ENCODE assay signal across 34 cellular contexts in the genomic region with DNA sequence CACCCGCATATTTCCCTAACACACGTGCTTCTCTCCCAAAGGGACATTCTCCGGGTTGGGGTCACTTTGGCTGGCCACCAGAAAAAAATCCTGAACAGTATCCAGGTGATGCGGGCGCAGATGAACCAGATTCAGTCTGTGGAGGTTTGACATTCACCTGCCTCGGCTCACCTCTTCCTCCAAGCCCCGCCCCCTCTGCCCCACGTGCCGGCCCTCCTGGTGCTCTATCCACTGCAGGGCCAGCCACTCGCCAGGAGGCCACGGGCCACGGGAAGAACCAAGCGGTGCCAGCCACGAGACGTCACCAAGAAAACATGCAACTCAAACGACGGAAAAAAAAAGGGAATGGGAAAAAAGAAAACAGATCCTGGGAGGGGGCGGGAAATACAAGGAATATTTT. TPM values are rescaled to one million over a fixed set of nuclear protein-coding genes. Genes with fewer than 3 reads are reported as not detected.
"Had no signal": no experiment of that assay in that cellular context is flagged by ENCODE, and none has a peak within 500 bp of the region (broad histone marks: within the 10 kb centered on the region; RNA-seq: fewer than 3 reads in every experiment).

No MANE protein-coding gene starts in this region.

- H3K9me3 ChIP-seq: adrenal gland, SJCRH30 had no signal

- H3K27me3 Mint-ChIP-seq: activated CD4-positive, alpha-beta T cell treated with anti-CD3 and anti-CD28 coated beads, Interleukin-2, amount 10 ng/mL, durations not matched to agents 24 days and 14 days had no signal

- H3K4me1 Mint-ChIP-seq: activated CD4-positive, alpha-beta T cell treated with anti-CD3 and anti-CD28 coated beads, Interleukin-2, amount 10 ng/mL, durations not matched to agents 24 days and 14 days had no signal

- H3K4me1 ChIP-seq: adrenal gland had no signal

- H3K27ac Mint-ChIP-seq: activated CD4-positive, alpha-beta T cell treated with anti-CD3 and anti-CD28 coated beads, Interleukin-2, amount 10 ng/mL, durations not matched to agents 24 days and 14 days; activated CD8-positive, alpha-beta T cell treated with anti-CD3 and anti-CD28 coated beads, Interleukin-2, amount 10 ng/mL, durations not matched to agents 7 days and 5 days; activated naive CD4-positive, alpha-beta T cell treated with anti-CD3 and anti-CD28 coated beads for 36 hours; activated naive CD4-positive, alpha-beta T cell treated with anti-CD3 and anti-CD28 coated beads, Interleukin-2, amount 50 U/mL, for 72 hours; activated T-helper 1 cell treated with anti-CD3 and anti-CD28 coated beads, Interleukin-12 subunit alpha, Interleukin-12 subunit beta, Interleukin-2, Interleukin-4 antibody, amounts not matched to agents 30 ng/mL and 10 ng/mL and 1 ng/mL, durations not matched to agents 14 hours and 24 hours and 36 hours had no signal

- H3K27ac ChIP-seq: adrenal gland, brain microvascular endothelial cell, SJCRH30, SK-N-MC had no signal

- H3K4me3 Mint-ChIP-seq: activated CD4-positive, alpha-beta T cell treated with anti-CD3 and anti-CD28 coated beads, Interleukin-2, amount 10 ng/mL, durations not matched to agents 24 days and 14 days; activated CD8-positive, alpha-beta T cell treated with anti-CD3 and anti-CD28 coated beads, Interleukin-2, amount 10 ng/mL, durations not matched to agents 7 days and 5 days; activated naive CD4-positive, alpha-beta T cell treated with anti-CD3 and anti-CD28 coated beads for 36 hours; activated T-cell treated with anti-CD3 and anti-CD28 coated beads, Interleukin-2, amount 50 U/mL, for 4 hours; activated T-helper 1 cell treated with anti-CD3 and anti-CD28 coated beads, Interleukin-12 subunit alpha, Interleukin-12 subunit beta, Interleukin-2, Interleukin-4 antibody, amounts not matched to agents 30 ng/mL and 10 ng/mL and 1 ng/mL, durations not matched to agents 14 hours and 24 hours and 36 hours had no signal

- ATAC-seq: activated CD8-positive, alpha-beta T cell treated with anti-CD3 and anti-CD28 coated beads, Interleukin-2, amount 10 ng/mL, durations not matched to agents 7 days and 5 days; activated naive CD4-positive, alpha-beta T cell treated with anti-CD3 and anti-CD28 coated beads, Interleukin-2, amount 50 U/mL, for 72 hours; activated T-cell treated with anti-CD3 and anti-CD28 coated beads, Interleukin-2, amount 50 U/mL, for 4 hours; Panc1 had no signal

- H3K27me3 ChIP-seq: adrenal gland, brain microvascular endothelial cell, SJCRH30 had no signal

- DNase-seq: activated CD4-positive, alpha-beta T cell treated with anti-CD3 and anti-CD28 coated beads, Interleukin-2, amount 10 ng/mL, durations not matched to agents 24 days and 14 days; activated CD4-positive, alpha-beta T cell treated with anti-CD3 and anti-CD28 coated beads, Interleukin-2, amount 50 U/mL, for 4 hours; activated CD8-positive, alpha-beta T cell treated with anti-CD3 and anti-CD28 coated beads, Interleukin-2, amount 10 ng/mL, durations not matched to agents 7 days and 5 days; activated gamma-delta T cell treated with Interleukin-2 at 50 U/mL for 16 hours; activated naive CD4-positive, alpha-beta T cell treated with anti-CD3 and anti-CD28 coated beads for 36 hours; activated T-cell treated with anti-CD3 and anti-CD28 coated beads, Interleukin-2, amount 50 U/mL, for 4 hours; adrenal gland; brain microvascular endothelial cell; central memory CD4-positive, alpha-beta T cell; Karpas-422; NCI-H1048; NCI-H1105 treated with DMSO at 0.1 percent for 48 hours; NCI-H1436; NCI-H1694; NCI-H1930; NCI-H2081 treated with DMSO at 0.1 percent for 48 hours; NCI-H226; NCI-H446 treated with DMSO at 0.1 percent for 48 hours; NCI-H524; NCI-H69; NCI-H82; SHP77; SJCRH30; T1000; WERI-Rb-1 had no signal

- H3K36me3 Mint-ChIP-seq: activated naive CD4-positive, alpha-beta T cell treated with anti-CD3 and anti-CD28 coated beads, Interleukin-2, amount 50 U/mL, for 72 hours had no signal

- H3K4me3 ChIP-seq: adrenal gland, SJCRH30, SK-N-MC had no signal

- H3K9me3 Mint-ChIP-seq: activated CD4-positive, alpha-beta T cell treated with anti-CD3 and anti-CD28 coated beads, Interleukin-2, amount 10 ng/mL, durations not matched to agents 24 days and 14 days; activated naive CD4-positive, alpha-beta T cell treated with anti-CD3 and anti-CD28 coated beads for 36 hours; activated naive CD4-positive, alpha-beta T cell treated with anti-CD3 and anti-CD28 coated beads, Interleukin-2, amount 50 U/mL, for 72 hours; activated T-cell treated with anti-CD3 and anti-CD28 coated beads, Interleukin-2, amount 50 U/mL, for 4 hours; activated T-helper 1 cell treated with anti-CD3 and anti-CD28 coated beads, Interleukin-12 subunit alpha, Interleukin-12 subunit beta, Interleukin-2, Interleukin-4 antibody, amounts not matched to agents 30 ng/mL and 10 ng/mL and 1 ng/mL, durations not matched to agents 14 hours and 24 hours and 36 hours had no signal

- H3K36me3 ChIP-seq: adrenal gland, brain microvascular endothelial cell, SJCRH30, WERI-Rb-1 had no signal

RNA-seq across cellular contexts. Expression of gene LACTBL1, which starts 59.2 kb away (rescaled TPM):
- total RNA-seq: activated CD4-positive, alpha-beta T cell treated with anti-CD3 and anti-CD28 coated beads, Interleukin-2, amount 10 ng/mL, durations not matched to agents 24 days and 14 days; activated CD8-positive, alpha-beta T cell treated with anti-CD3 and anti-CD28 coated beads, Interleukin-2, amount 10 ng/mL, durations not matched to agents 7 days and 5 days; activated naive CD4-positive, alpha-beta T cell treated with anti-CD3 and anti-CD28 coated beads for 36 hours; activated naive CD4-positive, alpha-beta T cell treated with anti-CD3 and anti-CD28 coated beads, Interleukin-2, amount 50 U/mL, for 72 hours; activated T-cell treated with anti-CD3 and anti-CD28 coated beads, Interleukin-2, amount 50 U/mL, for 4 hours; activated T-helper 1 cell treated with anti-CD3 and anti-CD28 coated beads, Interleukin-12 subunit alpha, Interleukin-12 subunit beta, Interleukin-2, Interleukin-4 antibody, amounts not matched to agents 30 ng/mL and 10 ng/mL and 1 ng/mL, durations not matched to agents 14 hours and 24 hours and 36 hours; adrenal gland; cerebellum; MCF 10A; RPMI7951; T-helper 1 cell treated with Interleukin-12 subunit alpha and Interleukin-12 subunit beta and Interleukin-4 antibody, amounts not matched to agents 30 ng/mL and 1 ng/mL, for 36 hours; T-helper 2 cell treated with Interferon-gamma antibody and Interleukin-4, amounts not matched to agents 100 ng/mL and 5 ng/mL, for 36 hours had no signal
